28 cellular contexts compared by ENCODE assay signal in the genomic region with DNA sequence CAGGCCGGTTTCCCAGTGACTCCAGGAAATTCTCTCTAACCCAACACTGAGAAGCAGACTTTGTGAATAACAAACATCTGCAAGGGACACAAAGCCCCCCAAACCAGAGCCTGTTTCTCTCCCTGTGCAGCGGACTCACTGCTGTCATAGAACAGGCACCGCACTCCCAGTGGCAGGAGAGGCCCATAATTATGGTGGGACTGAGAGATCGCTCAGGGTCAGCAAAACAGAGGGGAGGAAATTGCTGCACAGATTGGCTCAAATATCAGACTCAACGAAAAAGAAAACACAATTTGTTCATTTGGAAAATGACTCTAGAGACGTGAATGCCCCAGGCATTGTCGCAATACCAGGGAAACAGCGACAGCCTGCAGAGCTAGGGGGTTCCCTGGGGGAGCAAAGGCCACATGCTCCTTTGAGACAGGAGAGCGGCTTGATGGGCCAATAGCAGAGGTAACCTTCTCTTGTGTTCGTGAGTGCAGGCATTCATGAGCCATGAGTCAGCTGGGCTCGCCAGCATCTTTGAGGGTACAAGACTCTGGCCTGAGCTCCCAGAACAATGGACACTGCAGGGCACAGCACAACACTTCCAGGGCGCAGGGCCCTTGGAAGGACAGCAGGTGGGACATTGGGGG.
DNase-seq lines count a peak whose midpoint lies in the region; ATAC-seq, FAIRE-seq and TF ChIP-seq lines count a peak whose summit lies in the region.
"Had no signal": no experiment of that assay in that cellular context is flagged by ENCODE, and none has a peak within 500 bp of the region (broad histone marks: within the 10 kb centered on the region; RNA-seq: fewer than 3 reads in every experiment).

No MANE protein-coding gene starts in this region.

- H3K4me1 ChIP-seq in small intestine (ENCODE audit: control insufficient read depth in 2 of 2, insufficient read depth in 1 of 2, low read depth in 1 of 2, low read length in 1 of 2), result no peaks in the 10 kb centered on the region
- H3K4me1 ChIP-seq in vagina, result no peaks in the 10 kb centered on the region
- H3K4me1 ChIP-seq: BLaER1 treated with 17β-estradiol and CSF1 and Interleukin-3, amounts not matched to agents 10 nM and 100 nM; uterus had no signal

- H3K27me3 ChIP-seq in small intestine (ENCODE audit: control insufficient read depth in 2 of 2, insufficient read depth in 2 of 2, low read length in 2 of 2) (no peaks in the 10 kb centered on the region), vagina (no peaks in the 10 kb centered on the region)
- H3K27me3 ChIP-seq: BLaER1 treated with 17β-estradiol and CSF1 and Interleukin-3, amounts not matched to agents 10 nM and 100 nM; uterus had no signal

- H3K9me3 Mint-ChIP-seq in brain (no peaks in the 10 kb centered on the region), nephron (no peaks in the 10 kb centered on the region)
- H3K9me3 Mint-ChIP-seq: activated T-cell treated with anti-CD3 and anti-CD28 coated beads, Interleukin-2, amount 50 U/mL, for 4 hours had no signal

- TF ChIP-seq CTCF in brain (conservative IDR thresholded peaks at IDR 0.05) (no peak), nephron (IDR thresholded peaks at IDR 0.05; ENCODE audit: unreplicated experiment in 3 of 3) (no peak), vagina (IDR thresholded peaks at IDR 0.05) (no peak)

- no peaks in the 10 kb centered on the region for H3K36me3 Mint-ChIP-seq in brain
- H3K36me3 Mint-ChIP-seq in nephron (ENCODE audit: low read depth), result no peaks in the 10 kb centered on the region
- H3K36me3 Mint-ChIP-seq: IgD-negative memory B cell had no signal

- H3K4me1 Mint-ChIP-seq in brain, result peaks cover 33% of the 10 kb centered on the region
- H3K4me1 Mint-ChIP-seq in nephron, result peaks cover 50% of the 10 kb centered on the region
- H3K4me1 Mint-ChIP-seq: IgD-negative memory B cell had no signal

- H3K27me3 Mint-ChIP-seq in brain (no peaks in the 10 kb centered on the region), nephron (ENCODE audit: low read depth) (no peaks in the 10 kb centered on the region)

- ATAC-seq in HG02840 (IDR thresholded peaks at IDR 0.05; ENCODE audit: low FRiP score, unreplicated experiment) (no peak), GM21515 (IDR thresholded peaks at IDR 0.05; ENCODE audit: unreplicated experiment) (no peak)
- ATAC-seq: activated T-cell treated with anti-CD3 and anti-CD28 coated beads, Interleukin-2, amount 50 U/mL, for 4 hours had no signal

- H3K27ac Mint-ChIP-seq in brain (peak overlapping the region in 3 of 5 experiments; percentile 13 to 69 (median 51)), nephron (peak overlapping the region in 2 of 3 experiments; percentile 57 to 71)
- H3K27ac Mint-ChIP-seq: IgD-negative memory B cell had no signal

- FAIRE-seq in small intestine (lab: Jason Lieb, UNC), result no peak
- FAIRE-seq: bronchial epithelial cell, colon, kidney had no signal

- H3K4me3 Mint-ChIP-seq in brain, result no peak overlapping the region
- H3K4me3 Mint-ChIP-seq in nephron, result no peak overlapping the region
- H3K4me3 Mint-ChIP-seq: activated T-cell treated with anti-CD3 and anti-CD28 coated beads, Interleukin-2, amount 50 U/mL, for 4 hours; IgD-negative memory B cell had no signal

- H3K9me3 ChIP-seq in small intestine (ENCODE audit: control insufficient read depth, low read depth), result no peaks in the 10 kb centered on the region
- H3K9me3 ChIP-seq in vagina, result no peaks in the 10 kb centered on the region
- H3K9me3 ChIP-seq: BLaER1 treated with 17β-estradiol and CSF1 and Interleukin-3, amounts not matched to agents 10 nM and 100 nM; SK-N-SH; uterus had no signal

- H3K4me3 ChIP-seq in small intestine (ENCODE audit: low read depth in 1 of 2, low read length in 2 of 2) (no peak overlapping the region), vagina (no peak overlapping the region)
- H3K4me3 ChIP-seq: BLaER1 treated with 17β-estradiol and CSF1 and Interleukin-3, amounts not matched to agents 10 nM and 100 nM; smooth muscle cell; uterus had no signal

- H3K27ac ChIP-seq in small intestine (ENCODE audit: low read depth in 1 of 2, low read length in 1 of 2) (no peak overlapping the region), vagina (no peak overlapping the region)
- H3K27ac ChIP-seq: BLaER1 treated with 17β-estradiol and CSF1 and Interleukin-3, amounts not matched to agents 10 nM and 100 nM; uterus had no signal

- H3K36me3 ChIP-seq in small intestine (ENCODE audit: control insufficient read depth in 2 of 2, insufficient read depth in 2 of 2, low read length in 2 of 2) (no peaks in the 10 kb centered on the region), vagina (no peaks in the 10 kb centered on the region)
- H3K36me3 ChIP-seq: BLaER1 treated with 17β-estradiol and CSF1 and Interleukin-3, amounts not matched to agents 10 nM and 100 nM; uterus had no signal

- intact Hi-C loops in vagina (cut with DNase I), result no loop called here

- WGBS in small intestine, 3 donors, result 86 to 89% (median 89%) methylated on average over 12 of the region's 12 CpGs

- peak; percentile 32 for DNase-seq in EH (ENCODE audit: low read depth)
- peak; percentile 31 for DNase-seq in LHCN-M2 (ENCODE audit: low read depth)
- DNase-seq in small intestine, result no peak
- no peak for DNase-seq in vagina (ENCODE audit: extremely low spot score in 2 of 2)
- DNase-seq: activated CD4-positive, alpha-beta T cell treated with anti-CD3 and anti-CD28 coated beads for 4 hours; activated T-cell treated with anti-CD3 and anti-CD28 coated beads, Interleukin-2, amount 50 U/mL, for 4 hours; DND-41; effector memory CD4-positive, alpha-beta T cell; kidney; MM.1S; NCI-H1417 treated with DMSO at 0.1 percent for 48 hours; NCI-H526 treated with DMSO at 0.1 percent for 48 hours; nucleus accumbens; RPMI8226; SK-N-SH; stimulated activated CD4-positive, alpha-beta T cell treated with anti-CD3 and anti-CD28 coated beads, Interleukin-2, amount 100 ng/mL, for 24 hours; substantia nigra; T-helper 2 cell; uterus had no signal

- no peak for TF ChIP-seq POLR2A in vagina (IDR thresholded peaks at IDR 0.05)

Comparison
In these comparisons a context has a peak if more than half of its experiments do, and no peak if none do; other contexts are left out.
1. DNase-seq: peak in EH (single experiment) and LHCN-M2 (single experiment); none in small intestine (single experiment) and vagina (0 of 2).